In genomic region chr3:51538459-51539290, GRCh38 we compare ENCODE assay signal across 8 cellular contexts. TPM values are rescaled to one million over a fixed set of nuclear protein-coding genes. Genes with fewer than 3 reads are reported as not detected.
DNase-seq lines count a peak whose midpoint lies in the region; ATAC-seq, FAIRE-seq and TF ChIP-seq lines count a peak whose summit lies in the region.

RAD54L2 (plus strand) TSS chr3:51538719; CDS start chr3:51590421, 51,702 bp downstream.

- no peak for FAIRE-seq in GM18507 (lab: Jason Lieb, UNC)

- no peaks in the 10 kb centered on the region for H3K36me3 ChIP-seq in A673 (ENCODE audit: insufficient read depth, low read length, poor library complexity, severe bottlenecking)
- no peaks in the 10 kb centered on the region for H3K36me3 ChIP-seq in kidney epithelial cell (ENCODE audit: control insufficient read depth, insufficient read depth, low read length)

- intact Hi-C loops in A673 (cut with micrococcal nuclease; ENCODE audit: unreplicated experiment) = no loop called here

- DNase-seq in A673 (ENCODE audit: low spot score) = peak; percentile 82
- peak; percentile 80 for DNase-seq in GM18507 (ENCODE audit: extremely low spot score, insufficient read length, low read depth)
- DNase-seq in NCI-H226 = peak; percentile 77
- DNase-seq in activated CD4-positive, alpha-beta T cell treated with anti-CD3 and anti-CD28 coated beads for 1 hour = peak; percentile 71
- peak; percentile 86 for DNase-seq in cerebellum (ENCODE audit: low spot score)
- DNase-seq in kidney epithelial cell (ENCODE audit: low read depth) = peak; percentile 25
- peak; percentile 88 for DNase-seq in stimulated activated CD4-positive, alpha-beta T cell treated with anti-CD3 and anti-CD28 coated beads, Interleukin-15, amount 100 ng/mL, for 24 hours

- ATAC-seq in HG03025 (IDR thresholded peaks at IDR 0.05; ENCODE audit: low FRiP score, unreplicated experiment) = peak; percentile 76

- CTCF ChIA-PET in A673 (lab: Charles Lee) = interaction anchor here (0.6 kb wide), 1 partner anchor 80 kb away, joined by 7 read pairs; no protein-coding TSS in a partner anchor

- 0 out of 2 replicates have a peak, but pooled peaks have one; percentile 12 for TF ChIP-seq CTCF in A673 (conservative IDR thresholded peaks at IDR 0.05; ENCODE audit: low read depth, low read length)
- TF ChIP-seq CTCF in kidney epithelial cell (IDR thresholded peaks at IDR 0.05; ENCODE audit: insufficient read depth, low read length, poor library complexity, severe bottlenecking) = no peak

- no peaks in the 10 kb centered on the region for H3K9me3 ChIP-seq in A673 (ENCODE audit: low read depth, low read length, poor library complexity, severe bottlenecking)

- H3K27ac ChIP-seq in A673 (ENCODE audit: low read depth, low read length, poor library complexity, severe bottlenecking) = peak within 1 kb of the TSS; percentile 82

- H3K4me1 ChIP-seq in A673 (ENCODE audit: insufficient read depth, low read length, poor library complexity, severe bottlenecking) = peaks cover 4% of the 10 kb centered on the region

- peak within 1 kb of the TSS; percentile 78 for H3K4me3 ChIP-seq in A673 (ENCODE audit: low read depth, low read length, poor library complexity, severe bottlenecking)
- H3K4me3 ChIP-seq in kidney epithelial cell (ENCODE audit: low read depth, low read length) = peak within 1 kb of the TSS; percentile 70

- H3K27me3 ChIP-seq in A673 (replicated peaks; ENCODE audit: insufficient read depth, low read depth, low read length, poor library complexity) = no peaks in the 10 kb centered on the region
- H3K27me3 ChIP-seq in kidney epithelial cell (ENCODE audit: control insufficient read depth, insufficient read depth, low read length) = no peaks in the 10 kb centered on the region

- BruUV-seq in A673 (replicated peaks; lab: Mats Ljungman, UMichigan) = no TSS peak

- POLR2A ChIA-PET in A673 (lab: Charles Lee; ENCODE audit: low non-redundant PET) = interaction anchor here (1.0 kb wide), 1 partner anchor 61 kb away, joined by 3 read pairs; no protein-coding TSS in a partner anchor

RNA-seq across cellular contexts. Expression of gene RAD54L2, which starts in this region (rescaled TPM):
- total RNA-seq in A673 (2021) (22.0 TPM in 2 replicates), cerebellum (33.5 TPM), kidney epithelial cell (20.5 TPM in 2 replicates)

Comparison
In these comparisons a context has a peak if more than half of its experiments do, and no peak if none do; other contexts are left out.
1. Peak in every context shown above with its lines: DNase-seq, ATAC-seq, H3K4me3 ChIP-seq and H3K27ac ChIP-seq.
2. DNase-seq: peak in every context shown above with its lines; median percentile 88 in stimulated activated CD4-positive, alpha-beta T cell treated with anti-CD3 and anti-CD28 coated beads, Interleukin-15, amount 100 ng/mL, for 24 hours; 86 in cerebellum; 82 in A673; 80 in GM18507; 77 in NCI-H226; 71 in activated CD4-positive, alpha-beta T cell treated with anti-CD3 and anti-CD28 coated beads for 1 hour; 25 in kidney epithelial cell.